In the genomic region with DNA sequence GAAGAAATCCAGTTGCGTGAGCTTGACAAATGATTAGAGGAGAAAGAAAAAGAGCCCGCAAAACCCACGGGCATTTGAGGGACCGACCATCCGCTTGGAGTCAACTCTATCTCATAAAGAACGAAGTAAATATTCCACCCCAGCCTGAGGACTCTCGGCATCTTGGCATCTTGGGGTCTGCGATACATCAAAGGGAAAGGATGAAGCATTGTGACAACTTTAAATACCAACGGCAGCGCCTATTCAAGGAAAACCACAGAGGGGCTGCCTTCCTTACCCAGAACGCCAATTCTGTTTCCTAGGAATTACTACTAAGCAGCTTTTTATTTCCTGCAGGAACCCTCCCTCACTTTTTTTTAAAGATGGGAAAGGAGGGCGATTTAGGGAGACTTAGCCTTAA, we compare ENCODE assay signal across 37 cellular contexts.
"Had no signal": no experiment of that assay in that cellular context is flagged by ENCODE, and none has a peak within 500 bp of the region (broad histone marks: within the 10 kb centered on the region; RNA-seq: fewer than 3 reads in every experiment).

No MANE protein-coding gene starts in this region.

- DNase-seq: activated B cell treated with CpG ODN at 0.5 μM for 24 hours; activated CD4-positive, alpha-beta memory T cell treated with anti-CD3 and anti-CD28 coated beads for 36 hours; activated CD4-positive, alpha-beta T cell treated with anti-CD3 and anti-CD28 coated beads for 4 hours; activated CD4-positive, alpha-beta T cell treated with anti-CD3 and anti-CD28 coated beads, Interleukin-2, amount 10 ng/mL, durations not matched to agents 24 days and 14 days; activated CD4-positive, alpha-beta T cell treated with anti-CD3 and anti-CD28 coated beads, Interleukin-2, amount 50 U/mL, for 1 hour; activated CD4-positive, alpha-beta T cell treated with anti-CD3 and anti-CD28 coated beads, Interleukin-2, amount 50 U/mL, for 4 hours; activated CD4-positive, CD25-positive, alpha-beta regulatory T cell treated with anti-CD3 and anti-CD28 coated beads, Interleukin-2, amount 50 U/mL, for 72 hours; activated CD8-positive, alpha-beta memory T cell treated with anti-CD3 and anti-CD28 coated beads, Interleukin-2, amount 50 U/mL, for 4 hours; activated CD8-positive, alpha-beta T cell treated with anti-CD3 and anti-CD28 coated beads for 36 hours; activated effector memory CD4-positive, alpha-beta T cell treated with anti-CD3 and anti-CD28 coated beads, Interleukin-2, amount 50 U/mL, for 16 hours; activated gamma-delta T cell treated with Interleukin-2 at 50 U/mL for 16 hours; activated naive CD4-positive, alpha-beta T cell; activated naive CD4-positive, alpha-beta T cell treated with anti-CD3 and anti-CD28 coated beads for 36 hours; activated naive CD4-positive, alpha-beta T cell treated with anti-CD3 and anti-CD28 coated beads, Interleukin-2, amount 50 U/mL, for 16 hours; activated naive CD8-positive, alpha-beta T cell treated with anti-CD3 and anti-CD28 coated beads for 36 hours; activated T-cell treated with anti-CD3 and anti-CD28 coated beads for 4 hours; activated T-cell treated with anti-CD3 and anti-CD28 coated beads, Interleukin-2, amount 50 U/mL, for 1 hour; activated T-cell treated with anti-CD3 and anti-CD28 coated beads, Interleukin-2, amount 50 U/mL, for 4 hours; activated T-cell treated with anti-CD3 and anti-CD28 coated beads, Interleukin-2, amount 50 U/mL, for 72 hours; adrenal gland; amniotic stem cell; aorta; caudate nucleus; T-helper 1 cell; T-helper 2 cell; T-helper 9 cell had no signal

- H3K9me3 Mint-ChIP-seq: activated B cell treated with CpG ODN at 0.5 μM for 24 hours; activated CD4-positive, alpha-beta memory T cell treated with anti-CD3 and anti-CD28 coated beads for 36 hours; activated CD4-positive, alpha-beta T cell treated with anti-CD3 and anti-CD28 coated beads, Interleukin-2, amount 10 ng/mL, durations not matched to agents 24 days and 14 days; activated CD8-positive, alpha-beta T cell treated with anti-CD3 and anti-CD28 coated beads for 36 hours; activated naive CD4-positive, alpha-beta T cell treated with anti-CD3 and anti-CD28 coated beads for 36 hours; activated naive CD4-positive, alpha-beta T cell treated with anti-CD3 and anti-CD28 coated beads, Interleukin-2, amount 50 U/mL, for 72 hours; activated naive CD8-positive, alpha-beta T cell treated with anti-CD3 and anti-CD28 coated beads for 36 hours; activated T-cell treated with anti-CD3 and anti-CD28 coated beads, Interleukin-2, amount 50 U/mL, for 4 hours; activated T-cell treated with anti-CD3 and anti-CD28 coated beads, Interleukin-2, amount 50 U/mL, for 72 hours; activated T-helper 1 cell treated with anti-CD3 and anti-CD28 coated beads, Interleukin-12 subunit alpha, Interleukin-12 subunit beta, Interleukin-2, Interleukin-4 antibody, amounts not matched to agents 30 ng/mL and 10 ng/mL and 1 ng/mL, durations not matched to agents 14 hours and 24 hours and 36 hours; activated T-helper 17 cell treated with anti-CD3 and anti-CD28 coated beads, Interleukin-2, amount 50 U/mL, for 72 hours; central memory CD8-positive, alpha-beta T cell; T-helper 1 cell treated with Interleukin-12 subunit alpha and Interleukin-12 subunit beta and Interleukin-4 antibody, amounts not matched to agents 30 μg/mL and 1 μg/mL, for 36 hours; T-helper 2 cell treated with Interferon-gamma antibody and Interleukin-4, amounts not matched to agents 5 μg/mL and 100 μg/mL, for 36 hours had no signal

- H3K4me3 ChIP-seq: adrenal gland, cardiac muscle cell had no signal

- H3K36me3 ChIP-seq: adrenal gland, cardiac muscle cell had no signal

- H3K27ac ChIP-seq: adrenal gland, cardiac muscle cell, VCaP had no signal

- H3K4me3 Mint-ChIP-seq: activated B cell treated with CpG ODN at 0.5 μM for 24 hours; activated CD4-positive, alpha-beta memory T cell treated with anti-CD3 and anti-CD28 coated beads for 36 hours; activated CD4-positive, alpha-beta T cell treated with anti-CD3 and anti-CD28 coated beads, Interleukin-2, amount 10 ng/mL, durations not matched to agents 24 days and 14 days; activated CD8-positive, alpha-beta T cell treated with anti-CD3 and anti-CD28 coated beads for 36 hours; activated naive CD4-positive, alpha-beta T cell treated with anti-CD3 and anti-CD28 coated beads for 36 hours; activated naive CD8-positive, alpha-beta T cell treated with anti-CD3 and anti-CD28 coated beads for 36 hours; activated T-cell treated with anti-CD3 and anti-CD28 coated beads, Interleukin-2, amount 50 U/mL, for 4 hours; activated T-cell treated with anti-CD3 and anti-CD28 coated beads, Interleukin-2, amount 50 U/mL, for 72 hours; activated T-helper 1 cell treated with anti-CD3 and anti-CD28 coated beads, Interleukin-12 subunit alpha, Interleukin-12 subunit beta, Interleukin-2, Interleukin-4 antibody, amounts not matched to agents 30 ng/mL and 10 ng/mL and 1 ng/mL, durations not matched to agents 14 hours and 24 hours and 36 hours; activated T-helper 17 cell treated with anti-CD3 and anti-CD28 coated beads, Interleukin-2, amount 50 U/mL, for 72 hours; central memory CD8-positive, alpha-beta T cell; T-helper 1 cell treated with Interleukin-12 subunit alpha and Interleukin-12 subunit beta and Interleukin-4 antibody, amounts not matched to agents 30 μg/mL and 1 μg/mL, for 36 hours; T-helper 2 cell treated with Interferon-gamma antibody and Interleukin-4, amounts not matched to agents 5 μg/mL and 100 μg/mL, for 36 hours had no signal

- FAIRE-seq: bronchial epithelial cell, TTC549 had no signal

- H3K27ac Mint-ChIP-seq: activated B cell treated with CpG ODN at 0.5 μM for 24 hours; activated CD4-positive, alpha-beta memory T cell treated with anti-CD3 and anti-CD28 coated beads for 36 hours; activated CD4-positive, alpha-beta T cell treated with anti-CD3 and anti-CD28 coated beads, Interleukin-2, amount 10 ng/mL, durations not matched to agents 24 days and 14 days; activated CD8-positive, alpha-beta T cell treated with anti-CD3 and anti-CD28 coated beads for 36 hours; activated naive CD4-positive, alpha-beta T cell treated with anti-CD3 and anti-CD28 coated beads for 36 hours; activated naive CD4-positive, alpha-beta T cell treated with anti-CD3 and anti-CD28 coated beads, Interleukin-2, amount 50 U/mL, for 72 hours; activated naive CD8-positive, alpha-beta T cell treated with anti-CD3 and anti-CD28 coated beads for 36 hours; activated T-cell treated with anti-CD3 and anti-CD28 coated beads, Interleukin-2, amount 50 U/mL, for 72 hours; activated T-helper 1 cell treated with anti-CD3 and anti-CD28 coated beads, Interleukin-12 subunit alpha, Interleukin-12 subunit beta, Interleukin-2, Interleukin-4 antibody, amounts not matched to agents 30 ng/mL and 10 ng/mL and 1 ng/mL, durations not matched to agents 14 hours and 24 hours and 36 hours; activated T-helper 17 cell treated with anti-CD3 and anti-CD28 coated beads, Interleukin-2, amount 50 U/mL, for 72 hours; T-helper 1 cell treated with Interleukin-12 subunit alpha and Interleukin-12 subunit beta and Interleukin-4 antibody, amounts not matched to agents 30 μg/mL and 1 μg/mL, for 36 hours; T-helper 2 cell treated with Interferon-gamma antibody and Interleukin-4, amounts not matched to agents 5 μg/mL and 100 μg/mL, for 36 hours had no signal

- H3K9me3 ChIP-seq: adrenal gland had no signal

- ATAC-seq: activated CD8-positive, alpha-beta T cell treated with anti-CD3 and anti-CD28 coated beads for 36 hours; activated naive CD4-positive, alpha-beta T cell treated with anti-CD3 and anti-CD28 coated beads, Interleukin-2, amount 50 U/mL, for 72 hours; activated T-cell treated with anti-CD3 and anti-CD28 coated beads, Interleukin-2, amount 50 U/mL, for 4 hours; activated T-cell treated with anti-CD3 and anti-CD28 coated beads, Interleukin-2, amount 50 U/mL, for 72 hours; activated T-helper 17 cell treated with anti-CD3 and anti-CD28 coated beads, Interleukin-2, amount 50 U/mL, for 72 hours had no signal

- H3K36me3 Mint-ChIP-seq: activated CD4-positive, alpha-beta memory T cell treated with anti-CD3 and anti-CD28 coated beads for 36 hours; activated naive CD8-positive, alpha-beta T cell treated with anti-CD3 and anti-CD28 coated beads for 36 hours; brain had no signal

- H3K4me1 Mint-ChIP-seq: activated B cell treated with CpG ODN at 0.5 μM for 24 hours; activated CD4-positive, alpha-beta T cell treated with anti-CD3 and anti-CD28 coated beads, Interleukin-2, amount 10 ng/mL, durations not matched to agents 24 days and 14 days; activated naive CD8-positive, alpha-beta T cell treated with anti-CD3 and anti-CD28 coated beads for 36 hours; activated T-helper 17 cell treated with anti-CD3 and anti-CD28 coated beads, Interleukin-2, amount 50 U/mL, for 72 hours; central memory CD8-positive, alpha-beta T cell had no signal

- H3K4me1 ChIP-seq: adrenal gland had no signal
